Comparison of ENCODE assay signal across 8 cellular contexts in the genomic region with DNA sequence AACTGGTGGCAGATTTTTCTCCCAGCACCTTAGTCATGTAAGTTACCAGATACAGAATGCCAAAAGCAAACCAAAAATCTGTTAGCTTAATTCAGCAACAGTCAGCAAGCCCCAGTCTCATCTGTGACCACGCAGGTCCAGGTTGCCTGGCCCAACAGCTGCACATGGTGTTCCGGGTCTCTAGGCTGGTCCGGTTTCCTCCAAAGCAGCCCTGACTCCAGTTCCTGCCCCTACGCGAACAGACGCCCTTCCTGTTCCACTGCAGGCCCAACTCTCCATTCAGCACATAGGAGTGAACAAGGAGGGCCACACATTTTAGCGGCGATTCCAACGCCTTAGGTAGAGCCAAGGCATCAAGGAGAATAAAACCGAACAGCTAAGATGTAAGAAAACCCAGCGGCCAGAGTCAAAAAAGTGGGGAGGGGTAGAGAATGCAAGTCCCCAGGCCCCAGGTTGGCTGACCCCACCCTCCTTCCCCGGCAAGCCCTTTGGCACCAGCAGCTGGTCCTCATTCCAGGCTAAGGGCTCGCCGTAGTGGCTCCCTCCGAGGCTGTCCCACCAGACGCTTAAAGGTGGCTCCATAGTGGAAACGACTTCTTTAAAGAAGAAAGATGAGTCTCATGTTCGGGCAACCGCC. TPM values are rescaled to one million over a fixed set of nuclear protein-coding genes. Genes with fewer than 3 reads are reported as not detected.
DNase-seq lines count a peak whose midpoint lies in the region; ATAC-seq and TF ChIP-seq lines count a peak whose summit lies in the region.

No MANE protein-coding gene starts in this region.

- peaks cover 52 to 61% (median 57%) of the 10 kb centered on the region in 11 experiments for H4K20me1 ChIP-seq in BLaER1 treated with 17β-estradiol and CSF1 and Interleukin-3, amounts not matched to agents 10 nM and 100 nM

- peaks cover 28 to 38% (median 34%) of the 10 kb centered on the region in 10 experiments for H3K4me1 ChIP-seq in BLaER1 treated with 17β-estradiol and CSF1 and Interleukin-3, amounts not matched to agents 10 nM and 100 nM

- TF ChIP-seq POLR2A in NB4 (IDR thresholded peaks at IDR 0.05; ENCODE audit: extremely low read depth, insufficient read length), result no peak

- no peak for TF ChIP-seq CTCF in NB4 (IDR thresholded peaks at IDR 0.05; ENCODE audit: low read depth, low read length)

- intact Hi-C loops in posterior vena cava (cut with DNase I), result no loop called here

- H3K27me3 Mint-ChIP-seq in naive thymus-derived CD8-positive, alpha-beta T cell, result no peaks in the 10 kb centered on the region

- peak overlapping the region; percentile 92 to 100 (median 98) for H3K4me2 ChIP-seq in BLaER1 treated with 17β-estradiol and CSF1 and Interleukin-3, amounts not matched to agents 10 nM and 100 nM

- no peaks in the 10 kb centered on the region for H3K27me3 ChIP-seq in BLaER1 treated with 17β-estradiol and CSF1 and Interleukin-3, amounts not matched to agents 10 nM and 100 nM

- peak overlapping the region; percentile 75 to 94 (median 87) for H3K9ac ChIP-seq in BLaER1 treated with 17β-estradiol and CSF1 and Interleukin-3, amounts not matched to agents 10 nM and 100 nM

- no peak for ATAC-seq in naive thymus-derived CD8-positive, alpha-beta T cell
- no peak for ATAC-seq in GM18909 (IDR thresholded peaks at IDR 0.05; ENCODE audit: poor library complexity, unreplicated experiment)

- POLR2A ChIA-PET in naive thymus-derived CD8-positive, alpha-beta T cell (lab: Charles Lee), result interaction anchor here (0.6 to 1.5 kb wide), 3 partner anchors 179 to 858 kb away, joined by 3 to 7 read pairs (median 3); a partner anchor contains a TSS

- H3K27ac ChIP-seq in BLaER1 treated with 17β-estradiol and CSF1 and Interleukin-3, amounts not matched to agents 10 nM and 100 nM, result peak overlapping the region in 9 of 11 experiments; percentile 79 to 90 (median 84); a peak in 16 of 22 replicates

- peaks cover 0 to 2% (median 0%) of the 10 kb centered on the region in 3 donors for H3K36me3 Mint-ChIP-seq in naive thymus-derived CD8-positive, alpha-beta T cell

- H3K36me3 ChIP-seq in BLaER1 treated with 17β-estradiol and CSF1 and Interleukin-3, amounts not matched to agents 10 nM and 100 nM, result peaks cover 6 to 37% (median 30%) of the 10 kb centered on the region in 11 experiments; a peak in 21 of 22 replicates

- peak overlapping the region in 3 of 10 donors; percentile 67 to 84 (median 74) for H3K27ac Mint-ChIP-seq in naive thymus-derived CD8-positive, alpha-beta T cell

- peak overlapping the region; percentile 81 to 96 (median 91) for H3K4me3 ChIP-seq in BLaER1 treated with 17β-estradiol and CSF1 and Interleukin-3, amounts not matched to agents 10 nM and 100 nM
- H3K4me3 ChIP-seq in NB4 (ENCODE audit: low read depth, low read length), result peak overlapping the region; percentile 71

- H3K4me1 Mint-ChIP-seq in naive thymus-derived CD8-positive, alpha-beta T cell, result peaks cover 15 to 35% (median 28%) of the 10 kb centered on the region in 4 donors

- H3K9me3 ChIP-seq in BLaER1 treated with 17β-estradiol and CSF1 and Interleukin-3, amounts not matched to agents 10 nM and 100 nM (replicated peaks in 1 of 11), result no peaks in the 10 kb centered on the region

- DNase-seq in NB4 (ENCODE audit: low read depth) (no peak), dermis microvascular lymphatic vessel endothelial cell (ENCODE audit: low read depth in 2 of 2) (peak; percentile 38 to 62), dedifferentiated amniotic fluid mesenchymal stem cell (ENCODE audit: extremely low spot score) (no peak), posterior vena cava (ENCODE audit: low spot score) (no peak), retina (no peak)
- no peak for DNase-seq in naive thymus-derived CD8-positive, alpha-beta T cell

- H3K9me3 Mint-ChIP-seq in naive thymus-derived CD8-positive, alpha-beta T cell, result no peaks in the 10 kb centered on the region

- peak overlapping the region; percentile 73 to 88 (median 78) for H3K4me3 Mint-ChIP-seq in naive thymus-derived CD8-positive, alpha-beta T cell

RNA-seq across cellular contexts. Expression of a gene that starts 1.5 kb away (rescaled TPM):
- total RNA-seq in dermis microvascular lymphatic vessel endothelial cell, result 276 and 296 TPM in 2 replicates
- 100 to 1,000 TPM; 148 to 150 TPM for total RNA-seq in naive thymus-derived CD8-positive, alpha-beta T cell
- 10 to 100 TPM; 69.9 to 81.1 (median 70.1) TPM for polyA plus RNA-seq in naive thymus-derived CD8-positive, alpha-beta T cell
- 100 to 1,000 TPM in 1 of 2 donors, 10 to 100 TPM in 1; 92.5 to 103 TPM for total RNA-seq in posterior vena cava

RNA-seq across cellular contexts. Expression of a gene that starts 51.6 kb away (rescaled TPM):
- 32.0 and 71.7 TPM in 2 replicates for total RNA-seq in dermis microvascular lymphatic vessel endothelial cell
- total RNA-seq in naive thymus-derived CD8-positive, alpha-beta T cell, result not detected
- polyA plus RNA-seq in naive thymus-derived CD8-positive, alpha-beta T cell, result under 1 TPM in 1 of 3 donors, not detected in 2; 0.53 TPM
- total RNA-seq in posterior vena cava, result 10 to 100 TPM; 20.1 to 29.7 TPM

Comparison
In these comparisons a context has a peak if more than half of its experiments do, and no peak if none do; other contexts are left out.
1. DNase-seq: peak in dermis microvascular lymphatic vessel endothelial cell (2 of 2); none in NB4 (single experiment), naive thymus-derived CD8-positive, alpha-beta T cell (0 of 10), dedifferentiated amniotic fluid mesenchymal stem cell (single experiment), posterior vena cava (single experiment) and retina (single experiment).
2. RNA of a gene that starts 51.6 kb away (total RNA-seq): 32.0 to 71.7 TPM in dermis microvascular lymphatic vessel endothelial cell and 20.1 to 29.7 TPM in posterior vena cava; not detected in naive thymus-derived CD8-positive, alpha-beta T cell; every median in the first group is over 10 times any median in the second.